In genomic region chr19:18304496-18305312, GRCh38 we compare ENCODE assay signal across 8 cellular contexts. TPM values are rescaled to one million over a fixed set of nuclear protein-coding genes. Genes with fewer than 3 reads are reported as not detected.
DNase-seq lines count a peak whose midpoint lies in the region; FAIRE-seq and TF ChIP-seq lines count a peak whose summit lies in the region.

No MANE protein-coding gene starts in this region.

- H3K79me2 ChIP-seq in keratinocyte (ENCODE audit: control insufficient read depth, insufficient read depth, low read length) = no peaks in the 10 kb centered on the region

- no peak for FAIRE-seq in keratinocyte (lab: Jason Lieb, UNC)

- H3K36me3 ChIP-seq in keratinocyte (ENCODE audit: control insufficient read depth in 2 of 2, extremely low read depth in 1 of 2, insufficient read depth in 2 of 2, low read length in 2 of 2) (peaks cover 14 to 18% of the 10 kb centered on the region in 2 experiments), spleen (peaks cover 0 to 36% (median 14%) of the 10 kb centered on the region in 6 donors)

- peak overlapping the region; percentile 9 for H3K9ac ChIP-seq in keratinocyte (ENCODE audit: control insufficient read depth, extremely low read depth, insufficient read depth, low read length)

- no peak overlapping the region for H3K27ac ChIP-seq in keratinocyte (ENCODE audit: control insufficient read depth, insufficient read depth, low read length)
- H3K27ac ChIP-seq in spleen = peak overlapping the region; percentile 93 to 99 (median 98)

- H2AFZ ChIP-seq in keratinocyte (ENCODE audit: control insufficient read depth, low read length) = peak overlapping the region; percentile 9

- intact Hi-C loops in spleen (cut with DNase I; ENCODE audit: low total_unique reads) = no loop called here

- no peaks in the 10 kb centered on the region for H3K9me1 ChIP-seq in keratinocyte (ENCODE audit: control insufficient read depth, extremely low read depth, insufficient read depth, low read length)

- H4K20me1 ChIP-seq in keratinocyte (ENCODE audit: control insufficient read depth, extremely low read depth, insufficient read depth, low read length) = no peaks in the 10 kb centered on the region

- TF ChIP-seq CTCF in cardiac fibroblast (IDR thresholded peaks at IDR 0.05; ENCODE audit: low read depth, low read length) (no peak), keratinocyte (optimal IDR thresholded peaks at IDR 0.05 in 1 of 3, IDR thresholded peaks at IDR 0.05 in 1 of 3, conservative IDR thresholded peaks at IDR 0.05 in 1 of 3; ENCODE audit: extremely low read depth in 1 of 3, insufficient read depth in 2 of 3, low read length in 3 of 3) (no peak), spleen (IDR thresholded peaks at IDR 0.05 in 8 of 11, conservative IDR thresholded peaks at IDR 0.05 in 3 of 11) (peak in 1 of 11 experiments; percentile 18)

- H3K4me1 ChIP-seq in keratinocyte (ENCODE audit: control insufficient read depth, extremely low read depth, insufficient read depth, low read length) = no peaks in the 10 kb centered on the region
- H3K4me1 ChIP-seq in spleen = peaks cover 61 to 96% (median 73%) of the 10 kb centered on the region in 6 donors

- peak; percentile 82 for DNase-seq in NK-92 treated with Interleukin-12 subunit alpha and Interleukin-12 subunit beta, amount 100 ng/mL, for 24 hours (lab: John Stamatoyannopoulos, UW)
- DNase-seq in NK-92 (lab: John Stamatoyannopoulos, UW; ENCODE audit: unreplicated experiment) (no peak), LHCN-M2 (ENCODE audit: low read depth) (peak; percentile 62), cardiac fibroblast (ENCODE audit: low read depth in 2 of 2) (peak; percentile 75 to 87), keratinocyte (ENCODE audit: low read depth, low spot score) (no peak), spleen (peak; percentile 94), NCI-H446 treated with DMSO at 0.1 percent for 48 hours (lab: John Stamatoyannopoulos, UW) (no peak)
- peak; percentile 61 to 70 (median 65) for DNase-seq in activated CD4-positive, CD25-positive, alpha-beta regulatory T cell (lab: John Stamatoyannopoulos, UW)

- H3K27me3 ChIP-seq in keratinocyte (ENCODE audit: control insufficient read depth, extremely low read depth, insufficient read depth, low read length) = no peaks in the 10 kb centered on the region
- no peaks in the 10 kb centered on the region for H3K27me3 ChIP-seq in spleen (replicated peaks in 1 of 7)

- H3K9me3 ChIP-seq in keratinocyte (ENCODE audit: control insufficient read depth, low read depth, low read length) = no peaks in the 10 kb centered on the region
- H3K9me3 ChIP-seq in spleen = no peaks in the 10 kb centered on the region

- dilution Hi-C loops in keratinocyte (cut with MboI; ENCODE audit: extremely low pct_ligation_motif_present, low sequenced_read_pairs) = no loop called here

- no peak overlapping the region for H3K4me2 ChIP-seq in keratinocyte (ENCODE audit: control insufficient read depth, extremely low read depth, insufficient read depth, low read depth, low read length)

- WGBS in spleen, 5 donors = 0% methylated on average over 25 to 29 of the region's 29 CpGs

- peak in 2 of 3 donors; percentile 63 to 64 for TF ChIP-seq POLR2A in spleen (IDR thresholded peaks at IDR 0.05)

- H3K4me3 ChIP-seq in cardiac fibroblast (replicated peaks in 1 of 2; ENCODE audit: low read depth in 2 of 2, low read length in 2 of 2) (peak overlapping the region; percentile 25 to 33), keratinocyte (ENCODE audit: control insufficient read depth in 2 of 3, extremely low read depth in 1 of 3, insufficient read depth in 2 of 3, low read depth in 1 of 3, low read length in 3 of 3) (no peak overlapping the region), spleen (peak overlapping the region; percentile 1 to 68 (median 33))

RNA-seq across cellular contexts. Expression of gene LSM4, which starts 18.2 kb away (rescaled TPM):
- total RNA-seq in LHCN-M2 (2014; rRNA removed) (376 and 434 TPM in 2 replicates), spleen (10 to 100 TPM; 55.8 to 86.5 (median 65.1) TPM)
- 268 TPM for polyA plus RNA-seq in LHCN-M2 (2012)
- polyA plus RNA-seq in keratinocyte (150 to 170 TPM (median 162 TPM) in 3 replicates), spleen (100 to 1,000 TPM in 2 of 3 donors, 10 to 100 TPM in 1; 91.6 to 192 (median 151) TPM)
- 50.4 TPM for polyA plus RNA-seq in keratinocyte (2011; ENCODE audit: low read depth)
- polyA plus RNA-seq in keratinocyte (2011; cell fraction: cytosol; rRNA removed) = 74.7 and 141 TPM in 2 replicates
- polyA plus RNA-seq in keratinocyte (2011; cell fraction: nucleus; rRNA removed) = 41.7 and 45.2 TPM in 2 replicates
- polyA plus RNA-seq in keratinocyte (2012; ENCODE audit: low replicate concordance) = 86.5 and 186 TPM in 2 replicates
- 30.7 to 49.0 TPM (median 33.8 TPM) in 3 replicates for polyA minus RNA-seq in keratinocyte
- polyA minus RNA-seq in keratinocyte (2011; cell fraction: cytosol; rRNA and poly(A)+ RNA removed) = 109 TPM
- polyA minus RNA-seq in keratinocyte (2011; cell fraction: nucleus; rRNA and poly(A)+ RNA removed) = 16.4 and 21.7 TPM in 2 replicates

RNA-seq across cellular contexts. Expression of gene JUND, which starts 23.3 kb away (rescaled TPM):
- 47.3 and 60.9 TPM in 2 replicates for total RNA-seq in LHCN-M2 (2014; rRNA removed)
- polyA plus RNA-seq in LHCN-M2 (2012) = 40.9 TPM
- 17.2 to 36.7 TPM (median 20.7 TPM) in 3 replicates for polyA plus RNA-seq in keratinocyte
- polyA plus RNA-seq in keratinocyte (2011; ENCODE audit: low read depth) = 36.2 TPM
- 13.4 and 56.6 TPM in 2 replicates for polyA plus RNA-seq in keratinocyte (2011; cell fraction: cytosol; rRNA removed)
- 31.1 and 77.4 TPM in 2 replicates for polyA plus RNA-seq in keratinocyte (2011; cell fraction: nucleus; rRNA removed)
- polyA plus RNA-seq in keratinocyte (2012; ENCODE audit: low replicate concordance) = 25.3 and 35.2 TPM in 2 replicates
- polyA minus RNA-seq in keratinocyte = 8.8 to 21.5 TPM (median 11.9 TPM) in 3 replicates
- polyA minus RNA-seq in keratinocyte (2011; cell fraction: cytosol; rRNA and poly(A)+ RNA removed) = 116 TPM
- 81.8 and 91.2 TPM in 2 replicates for polyA minus RNA-seq in keratinocyte (2011; cell fraction: nucleus; rRNA and poly(A)+ RNA removed)
- 100 to 1,000 TPM; 119 to 232 (median 159) TPM for total RNA-seq in spleen
- 10 to 100 TPM; 47.5 to 86.5 (median 75.6) TPM for polyA plus RNA-seq in spleen

RNA-seq across cellular contexts. Expression of gene IQCN, which starts 30.5 kb away (rescaled TPM):
- total RNA-seq in LHCN-M2 (2014; rRNA removed) = 0.06 and 0.13 TPM in 2 replicates
- 0.27 TPM for polyA plus RNA-seq in LHCN-M2 (2012)
- polyA plus RNA-seq in keratinocyte = 0.02 to 0.06 TPM in 2 of 3 replicates, not detected in the other
- polyA plus RNA-seq in keratinocyte (2011; ENCODE audit: low read depth) = not detected
- not detected in 2 replicates for polyA plus RNA-seq in keratinocyte (2011; cell fraction: cytosol; rRNA removed)
- 0.69 and 3.8 TPM in 2 replicates for polyA plus RNA-seq in keratinocyte (2011; cell fraction: nucleus; rRNA removed)
- 0.02 and 0.34 TPM in 2 replicates for polyA plus RNA-seq in keratinocyte (2012; ENCODE audit: low replicate concordance)
- polyA minus RNA-seq in keratinocyte = 0.26 to 0.46 TPM in 2 of 3 replicates, not detected in the other
- polyA minus RNA-seq in keratinocyte (2011; cell fraction: cytosol; rRNA and poly(A)+ RNA removed) = not detected
- polyA minus RNA-seq in keratinocyte (2011; cell fraction: nucleus; rRNA and poly(A)+ RNA removed) = 0.84 and 2.8 TPM in 2 replicates
- 10 to 100 TPM in 3 of 7 donors, 1 to 10 TPM in 4; 4.7 to 17.1 (median 8.6) TPM for total RNA-seq in spleen
- 10 to 100 TPM in 1 of 3 donors, 1 to 10 TPM in 2; 1.4 to 15.6 (median 7.8) TPM for polyA plus RNA-seq in spleen

RNA-seq across cellular contexts. Expression of gene PGPEP1, which starts 35.7 kb away (rescaled TPM):
- 8.0 and 11.0 TPM in 2 replicates for total RNA-seq in LHCN-M2 (2014; rRNA removed)
- polyA plus RNA-seq in LHCN-M2 (2012) = 13.1 TPM
- polyA plus RNA-seq in keratinocyte = 4.8 to 5.8 TPM (median 5.6 TPM) in 3 replicates
- polyA plus RNA-seq in keratinocyte (2011; ENCODE audit: low read depth) = 1.3 TPM
- polyA plus RNA-seq in keratinocyte (2011; cell fraction: cytosol; rRNA removed) = 4.0 and 4.4 TPM in 2 replicates
- polyA plus RNA-seq in keratinocyte (2011; cell fraction: nucleus; rRNA removed) = 9.2 and 10.9 TPM in 2 replicates
- polyA plus RNA-seq in keratinocyte (2012; ENCODE audit: low replicate concordance) = 4.5 and 4.8 TPM in 2 replicates
- polyA minus RNA-seq in keratinocyte = 8.9 to 13.1 TPM (median 11.7 TPM) in 3 replicates
- polyA minus RNA-seq in keratinocyte (2011; cell fraction: cytosol; rRNA and poly(A)+ RNA removed) = 7.5 TPM
- 6.7 and 7.3 TPM in 2 replicates for polyA minus RNA-seq in keratinocyte (2011; cell fraction: nucleus; rRNA and poly(A)+ RNA removed)
- total RNA-seq in spleen = 10 to 100 TPM; 20.2 to 65.6 (median 45.1) TPM
- 10 to 100 TPM in 1 of 3 donors, 1 to 10 TPM in 2; 9.3 to 17.3 (median 9.6) TPM for polyA plus RNA-seq in spleen

Comparison
In these comparisons a context has a peak if more than half of its experiments do, and no peak if none do; other contexts are left out.
1. DNase-seq: peak in NK-92 treated with Interleukin-12 subunit alpha and Interleukin-12 subunit beta, amount 100 ng/mL, for 24 hours (single experiment), LHCN-M2 (single experiment), activated CD4-positive, CD25-positive, alpha-beta regulatory T cell (4 of 4), cardiac fibroblast (2 of 2) and spleen (single experiment); none in NK-92 (single experiment), keratinocyte (single experiment) and NCI-H446 treated with DMSO at 0.1 percent for 48 hours (single experiment).
2. H3K4me3 ChIP-seq: peak in cardiac fibroblast (2 of 2) and spleen (8 of 8); none in keratinocyte (0 of 3).